Comparison of ENCODE assay signal across 22 cellular contexts in the genomic region with DNA sequence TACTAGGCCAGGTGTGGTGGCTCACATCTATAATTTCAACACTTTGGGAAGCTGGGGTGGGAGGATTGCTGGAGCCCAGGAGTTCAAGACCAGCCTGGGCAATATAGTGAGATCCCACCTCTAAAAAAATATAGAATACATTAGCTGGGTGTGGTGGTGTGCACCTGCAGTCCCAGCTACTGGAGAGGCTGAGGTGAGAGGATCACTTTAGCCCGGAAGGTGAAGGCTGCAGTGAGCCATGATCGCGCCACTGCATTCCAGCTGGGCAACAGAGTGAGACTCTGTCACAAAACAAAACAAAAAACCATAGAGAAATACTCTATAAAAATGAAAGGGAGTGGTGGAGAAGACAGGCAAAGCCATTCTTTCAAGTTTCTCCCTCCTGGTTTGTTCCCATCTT.
"Had no signal": no experiment of that assay in that cellular context is flagged by ENCODE, and none has a peak within 500 bp of the region (broad histone marks: within the 10 kb centered on the region; RNA-seq: fewer than 3 reads in every experiment).

No MANE protein-coding gene starts in this region.

- H3K4me3 Mint-ChIP-seq: dendritic cell treated with granulocyte-macrophage colony-stimulating factor and Interleukin-4, amounts not matched to agents 40 ng/mL and 50 ng/mL, for 4 days; memory B cell; mesothelial cell of epicardium; natural killer cell; neural progenitor cell had no signal

- ATAC-seq: gastroesophageal sphincter, lower lobe of right lung, natural killer cell had no signal

- H3K27ac ChIP-seq: esophagus squamous epithelium, gastroesophageal sphincter, left ventricle myocardium inferior, lower lobe of right lung, neural progenitor cell, ovary, right atrium auricular region, sigmoid colon, skin epidermis, upper lobe of left lung, uterus had no signal

- H3K27me3 ChIP-seq: esophagus squamous epithelium, gastroesophageal sphincter, neural progenitor cell, ovary, right atrium auricular region, sigmoid colon, upper lobe of left lung, uterus had no signal

- DNase-seq: esophagus squamous epithelium; foreskin fibroblast; glutamatergic neuron; islet precursor cell; left ventricle myocardium inferior; lower lobe of right lung; natural killer cell; nucleus accumbens; ovary; sigmoid colon; stimulated activated CD4-positive, alpha-beta T cell treated with anti-CD3 and anti-CD28 coated beads, Interleukin-2, amount 100 ng/mL, for 24 hours; stimulated activated CD4-positive, alpha-beta T cell treated with anti-CD3 and anti-CD28 coated beads, Interleukin-4, amount 100 ng/mL, for 4 hours; stimulated activated naive CD4-positive, alpha-beta T cell; upper lobe of left lung; uterus had no signal

- H3K9me3 ChIP-seq: esophagus squamous epithelium, gastroesophageal sphincter, left ventricle myocardium inferior, lower lobe of right lung, ovary, right atrium auricular region, sigmoid colon, upper lobe of left lung, uterus had no signal

- H3K36me3 Mint-ChIP-seq: natural killer cell had no signal

- H3K4me3 ChIP-seq: esophagus squamous epithelium, gastroesophageal sphincter, left ventricle myocardium inferior, lower lobe of right lung, neural progenitor cell, ovary, right atrium auricular region, sigmoid colon, skin epidermis, upper lobe of left lung, uterus had no signal

- H3K9me3 Mint-ChIP-seq: dendritic cell treated with granulocyte-macrophage colony-stimulating factor and Interleukin-4, amounts not matched to agents 40 ng/mL and 50 ng/mL, for 4 days; memory B cell; mesothelial cell of epicardium; natural killer cell; neural progenitor cell had no signal

- H3K27me3 Mint-ChIP-seq: dendritic cell treated with granulocyte-macrophage colony-stimulating factor and Interleukin-4, amounts not matched to agents 40 ng/mL and 50 ng/mL, for 4 days; memory B cell had no signal

- H3K27ac Mint-ChIP-seq: dendritic cell treated with granulocyte-macrophage colony-stimulating factor and Interleukin-4, amounts not matched to agents 40 ng/mL and 50 ng/mL, for 4 days; mesothelial cell of epicardium; neural progenitor cell had no signal

- H2AFZ ChIP-seq: neural progenitor cell had no signal

- H3K4me1 Mint-ChIP-seq: mesothelial cell of epicardium had no signal

- H3K4me1 ChIP-seq: esophagus squamous epithelium, lower lobe of right lung, neural progenitor cell, uterus had no signal

- H3K4me2 ChIP-seq: neural progenitor cell had no signal

- H3K36me3 ChIP-seq: neural progenitor cell, ovary, uterus had no signal

- H3K9ac ChIP-seq: neural progenitor cell had no signal
